In the genomic region with DNA sequence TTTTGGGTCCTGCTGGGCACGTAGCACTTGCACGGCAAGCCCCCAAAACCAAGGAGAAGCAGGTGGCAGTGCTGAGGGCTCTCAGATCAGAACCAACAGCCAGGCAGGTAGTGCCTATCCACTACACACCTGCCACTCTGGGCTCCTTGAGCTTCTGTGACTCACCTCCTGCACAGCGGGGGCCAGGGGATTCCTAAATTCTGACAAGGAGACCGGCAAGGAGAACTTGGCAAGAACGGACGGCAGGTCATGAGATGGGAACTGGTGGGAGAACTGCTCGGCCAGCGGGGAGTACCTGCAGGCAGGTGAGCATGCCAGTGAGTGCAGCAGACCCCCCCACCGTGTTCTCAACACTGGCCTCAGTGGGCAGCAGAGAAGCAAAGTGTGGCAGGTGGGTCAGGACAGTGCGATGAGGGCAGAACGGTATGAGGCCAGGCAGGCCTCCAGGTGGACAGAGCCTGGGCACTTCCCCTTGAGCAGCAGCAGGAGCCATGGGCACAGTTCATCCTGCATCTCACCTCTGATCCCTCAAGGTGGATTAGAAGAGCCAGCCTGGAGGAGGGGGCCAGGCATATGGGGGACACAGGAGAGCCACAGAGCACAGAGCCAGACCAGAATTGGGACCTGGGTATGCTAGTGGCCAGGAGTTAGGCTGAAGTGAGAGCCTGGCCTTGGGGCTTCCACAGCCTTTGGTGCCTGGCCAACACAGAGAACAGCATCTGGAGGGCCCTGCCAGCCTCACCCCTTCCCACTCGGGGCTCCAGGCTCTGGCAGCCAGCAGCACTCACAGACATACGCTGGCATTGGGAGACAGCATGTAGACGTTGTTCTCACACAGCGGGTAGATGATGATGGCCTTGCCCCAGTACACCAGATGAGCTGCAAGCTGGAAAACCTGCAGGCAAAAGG, we compare ENCODE assay signal across 1 cellular context.
TF ChIP-seq lines count a peak whose summit lies in the region.

No MANE protein-coding gene starts in this region.

TF ChIP-seq in GM23338, 12 proteins besides CTCF, POLR2A, EP300 and RAD21 (continued from another document):
- TF ChIP-seq, protein P1, sequence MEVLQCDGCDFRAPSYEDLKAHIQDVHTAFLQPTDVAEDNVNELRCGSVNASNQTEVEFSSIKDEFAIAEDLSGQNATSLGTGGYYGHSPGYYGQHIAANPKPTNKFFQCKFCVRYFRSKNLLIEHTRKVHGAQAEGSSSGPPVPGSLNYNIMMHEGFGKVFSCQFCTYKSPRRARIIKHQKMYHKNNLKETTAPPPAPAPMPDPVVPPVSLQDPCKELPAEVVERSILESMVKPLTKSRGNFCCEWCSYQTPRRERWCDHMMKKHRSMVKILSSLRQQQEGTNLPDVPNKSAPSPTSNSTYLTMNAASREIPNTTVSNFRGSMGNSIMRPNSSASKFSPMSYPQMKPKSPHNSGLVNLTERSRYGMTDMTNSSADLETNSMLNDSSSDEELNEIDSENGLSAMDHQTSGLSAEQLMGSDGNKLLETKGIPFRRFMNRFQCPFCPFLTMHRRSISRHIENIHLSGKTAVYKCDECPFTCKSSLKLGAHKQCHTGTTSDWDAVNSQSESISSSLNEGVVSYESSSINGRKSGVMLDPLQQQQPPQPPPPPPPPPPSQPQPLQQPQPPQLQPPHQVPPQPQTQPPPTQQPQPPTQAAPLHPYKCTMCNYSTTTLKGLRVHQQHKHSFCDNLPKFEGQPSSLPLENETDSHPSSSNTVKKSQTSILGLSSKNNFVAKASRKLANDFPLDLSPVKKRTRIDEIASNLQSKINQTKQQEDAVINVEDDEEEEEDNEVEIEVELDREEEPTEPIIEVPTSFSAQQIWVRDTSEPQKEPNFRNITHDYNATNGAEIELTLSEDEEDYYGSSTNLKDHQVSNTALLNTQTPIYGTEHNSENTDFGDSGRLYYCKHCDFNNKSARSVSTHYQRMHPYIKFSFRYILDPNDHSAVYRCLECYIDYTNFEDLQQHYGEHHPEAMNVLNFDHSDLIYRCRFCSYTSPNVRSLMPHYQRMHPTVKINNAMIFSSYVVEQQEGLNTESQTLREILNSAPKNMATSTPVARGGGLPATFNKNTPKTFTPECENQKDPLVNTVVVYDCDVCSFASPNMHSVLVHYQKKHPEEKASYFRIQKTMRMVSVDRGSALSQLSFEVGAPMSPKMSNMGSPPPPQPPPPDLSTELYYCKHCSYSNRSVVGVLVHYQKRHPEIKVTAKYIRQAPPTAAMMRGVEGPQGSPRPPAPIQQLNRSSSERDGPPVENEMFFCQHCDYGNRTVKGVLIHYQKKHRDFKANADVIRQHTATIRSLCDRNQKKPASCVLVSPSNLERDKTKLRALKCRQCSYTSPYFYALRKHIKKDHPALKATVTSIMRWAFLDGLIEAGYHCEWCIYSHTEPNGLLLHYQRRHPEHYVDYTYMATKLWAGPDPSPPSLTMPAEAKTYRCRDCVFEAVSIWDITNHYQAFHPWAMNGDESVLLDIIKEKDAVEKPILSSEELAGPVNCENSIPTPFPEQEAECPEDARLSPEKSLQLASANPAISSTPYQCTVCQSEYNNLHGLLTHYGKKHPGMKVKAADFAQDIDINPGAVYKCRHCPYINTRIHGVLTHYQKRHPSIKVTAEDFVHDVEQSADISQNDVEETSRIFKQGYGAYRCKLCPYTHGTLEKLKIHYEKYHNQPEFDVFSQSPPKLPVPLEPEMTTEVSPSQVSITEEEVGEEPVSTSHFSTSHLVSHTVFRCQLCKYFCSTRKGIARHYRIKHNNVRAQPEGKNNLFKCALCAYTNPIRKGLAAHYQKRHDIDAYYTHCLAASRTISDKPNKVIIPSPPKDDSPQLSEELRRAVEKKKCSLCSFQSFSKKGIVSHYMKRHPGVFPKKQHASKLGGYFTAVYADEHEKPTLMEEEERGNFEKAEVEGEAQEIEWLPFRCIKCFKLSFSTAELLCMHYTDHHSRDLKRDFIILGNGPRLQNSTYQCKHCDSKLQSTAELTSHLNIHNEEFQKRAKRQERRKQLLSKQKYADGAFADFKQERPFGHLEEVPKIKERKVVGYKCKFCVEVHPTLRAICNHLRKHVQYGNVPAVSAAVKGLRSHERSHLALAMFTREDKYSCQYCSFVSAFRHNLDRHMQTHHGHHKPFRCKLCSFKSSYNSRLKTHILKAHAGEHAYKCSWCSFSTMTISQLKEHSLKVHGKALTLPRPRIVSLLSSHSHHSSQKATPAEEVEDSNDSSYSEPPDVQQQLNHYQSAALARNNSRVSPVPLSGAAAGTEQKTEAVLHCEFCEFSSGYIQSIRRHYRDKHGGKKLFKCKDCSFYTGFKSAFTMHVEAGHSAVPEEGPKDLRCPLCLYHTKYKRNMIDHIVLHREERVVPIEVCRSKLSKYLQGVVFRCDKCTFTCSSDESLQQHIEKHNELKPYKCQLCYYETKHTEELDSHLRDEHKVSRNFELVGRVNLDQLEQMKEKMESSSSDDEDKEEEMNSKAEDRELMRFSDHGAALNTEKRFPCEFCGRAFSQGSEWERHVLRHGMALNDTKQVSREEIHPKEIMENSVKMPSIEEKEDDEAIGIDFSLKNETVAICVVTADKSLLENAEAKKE (CRISPR knock-in tag; IDR thresholded peaks at IDR 0.05), result no peak
- no peak for TF ChIP-seq POLR2AphosphoS5 (IDR thresholded peaks at IDR 0.05; ENCODE audit: low read depth)
- no peak for TF ChIP-seq EZH2 (IDR thresholded peaks at IDR 0.05; ENCODE audit: low read depth, unreplicated experiment)
